ENCODE assay signal across 8 cellular contexts in the genomic region with DNA sequence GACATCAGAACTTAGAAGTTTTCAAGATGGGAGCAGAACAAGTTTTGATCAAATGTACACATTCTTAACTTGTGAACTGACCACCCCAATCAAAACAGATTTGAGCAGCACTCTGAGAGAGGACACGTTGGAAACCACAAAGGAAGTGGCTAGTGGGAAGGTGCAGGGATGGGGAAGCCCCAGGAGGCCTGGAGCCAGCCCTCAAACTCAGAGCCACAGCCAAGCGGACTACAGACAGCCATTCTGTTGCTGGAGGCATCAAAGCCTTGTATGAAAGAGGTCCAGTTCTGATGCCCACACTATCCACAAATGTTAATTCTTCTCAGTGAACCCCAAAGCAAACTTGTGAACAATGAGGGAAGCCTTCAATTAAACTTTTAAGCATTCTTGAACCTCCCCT.
DNase-seq lines count a peak whose midpoint lies in the region; ATAC-seq and TF ChIP-seq lines count a peak whose summit lies in the region.
"Had no signal": no experiment of that assay in that cellular context is flagged by ENCODE, and none has a peak within 500 bp of the region (broad histone marks: within the 10 kb centered on the region; RNA-seq: fewer than 3 reads in every experiment).

No MANE protein-coding gene starts in this region.

- no peak for ATAC-seq in GM21528 (IDR thresholded peaks at IDR 0.05; ENCODE audit: low FRiP score, unreplicated experiment)

- no peaks in the 10 kb centered on the region for H3K36me3 Mint-ChIP-seq in activated CD4-positive, alpha-beta memory T cell treated with anti-CD3 and anti-CD28 coated beads, Interleukin-2, amount 10 ng/mL, durations not matched to agents 7 days and 5 days (ENCODE audit: low read depth)
- H3K36me3 Mint-ChIP-seq in neural crest cell (ENCODE audit: low read depth) (no peaks in the 10 kb centered on the region), progenitor cell of endocrine pancreas (ENCODE audit: insufficient read depth) (no peaks in the 10 kb centered on the region)

- no peak overlapping the region for H3K27ac ChIP-seq in RWPE1

- H3K4me1 Mint-ChIP-seq in activated CD4-positive, alpha-beta memory T cell treated with anti-CD3 and anti-CD28 coated beads, Interleukin-2, amount 10 ng/mL, durations not matched to agents 7 days and 5 days = peaks cover 40% of the 10 kb centered on the region
- peaks cover 12% of the 10 kb centered on the region for H3K4me1 Mint-ChIP-seq in neural crest cell
- H3K4me1 Mint-ChIP-seq in progenitor cell of endocrine pancreas (ENCODE audit: low read depth) = peaks cover 43% of the 10 kb centered on the region

- no peak overlapping the region for H3K4me3 Mint-ChIP-seq in activated CD4-positive, alpha-beta memory T cell treated with anti-CD3 and anti-CD28 coated beads, Interleukin-2, amount 10 ng/mL, durations not matched to agents 7 days and 5 days
- H3K4me3 Mint-ChIP-seq in neural crest cell (no peak overlapping the region), progenitor cell of endocrine pancreas (ENCODE audit: low read depth) (no peak overlapping the region)

- H3K9me3 Mint-ChIP-seq in activated CD4-positive, alpha-beta memory T cell treated with anti-CD3 and anti-CD28 coated beads, Interleukin-2, amount 10 ng/mL, durations not matched to agents 7 days and 5 days = no peaks in the 10 kb centered on the region
- no peaks in the 10 kb centered on the region for H3K9me3 Mint-ChIP-seq in neural crest cell
- H3K9me3 Mint-ChIP-seq in progenitor cell of endocrine pancreas (ENCODE audit: low read depth) = no peaks in the 10 kb centered on the region

- POLR2A ChIA-PET in activated CD4-positive, alpha-beta memory T cell treated with anti-CD3 and anti-CD28 coated beads, Interleukin-2, amount 10 ng/mL, durations not matched to agents 7 days and 5 days (lab: Charles Lee) = no interaction called here
- POLR2A ChIA-PET in RWPE1 (lab: Yijun Ruan, JAX; ENCODE audit: low non-redundant PET) = no interaction called here

- peaks cover 18% of the 10 kb centered on the region for H3K27me3 Mint-ChIP-seq in activated CD4-positive, alpha-beta memory T cell treated with anti-CD3 and anti-CD28 coated beads, Interleukin-2, amount 10 ng/mL, durations not matched to agents 7 days and 5 days
- H3K27me3 Mint-ChIP-seq in neural crest cell (ENCODE audit: low read depth) = no peaks in the 10 kb centered on the region
- H3K27me3 Mint-ChIP-seq in progenitor cell of endocrine pancreas = peaks cover 2% of the 10 kb centered on the region

- H3K27ac Mint-ChIP-seq in activated CD4-positive, alpha-beta memory T cell treated with anti-CD3 and anti-CD28 coated beads, Interleukin-2, amount 10 ng/mL, durations not matched to agents 7 days and 5 days = no peak overlapping the region
- H3K27ac Mint-ChIP-seq in neural crest cell (ENCODE audit: unreplicated experiment) (peak overlapping the region; percentile 37), progenitor cell of endocrine pancreas (no peak overlapping the region)

- CTCF ChIA-PET in activated CD4-positive, alpha-beta memory T cell treated with anti-CD3 and anti-CD28 coated beads, Interleukin-2, amount 10 ng/mL, durations not matched to agents 7 days and 5 days (lab: Charles Lee) = no interaction called here
- CTCF ChIA-PET in RWPE1 (lab: Yijun Ruan, JAX) = no interaction called here

- DNase-seq in GM12865 (ENCODE audit: low read depth) = peak; percentile 41
- DNase-seq in HK-2 (ENCODE audit: unreplicated experiment) = peak; percentile 45
- DNase-seq in activated CD4-positive, alpha-beta memory T cell treated with anti-CD3 and anti-CD28 coated beads, Interleukin-2, amount 10 ng/mL, durations not matched to agents 7 days and 5 days = peak; percentile 48
- DNase-seq in neural crest cell (ENCODE audit: low read depth, low spot score) = no peak
- DNase-seq in progenitor cell of endocrine pancreas (ENCODE audit: low spot score, unreplicated experiment) = no peak
- DNase-seq in RWPE1 (ENCODE audit: low spot score) = no peak
- DNase-seq: NCI-H2227 treated with DMSO at 0.1 percent for 48 hours had no signal

- no peak for TF ChIP-seq CTCF in GM12865 (IDR thresholded peaks at IDR 0.05; ENCODE audit: insufficient read depth, low read depth, low read length, missing control alignments)
- no peak for TF ChIP-seq CTCF in neural crest cell (conservative IDR thresholded peaks at IDR 0.05)
- TF ChIP-seq CTCF in progenitor cell of endocrine pancreas (IDR thresholded peaks at IDR 0.05; ENCODE audit: unreplicated experiment) = no peak
- no peak for TF ChIP-seq CTCF in RWPE1 (conservative IDR thresholded peaks at IDR 0.05; ENCODE audit: low read depth)

- H3K4me3 ChIP-seq in GM12865 (ENCODE audit: low read depth, low read length) = no peak overlapping the region

Comparison
In these comparisons a context has a peak if more than half of its experiments do, and no peak if none do; other contexts are left out.
1. DNase-seq: peak in GM12865 (single experiment), HK-2 (single experiment) and activated CD4-positive, alpha-beta memory T cell treated with anti-CD3 and anti-CD28 coated beads, Interleukin-2, amount 10 ng/mL, durations not matched to agents 7 days and 5 days (single experiment); none in neural crest cell (single experiment), progenitor cell of endocrine pancreas (single experiment) and RWPE1 (single experiment).